In the genomic region with DNA sequence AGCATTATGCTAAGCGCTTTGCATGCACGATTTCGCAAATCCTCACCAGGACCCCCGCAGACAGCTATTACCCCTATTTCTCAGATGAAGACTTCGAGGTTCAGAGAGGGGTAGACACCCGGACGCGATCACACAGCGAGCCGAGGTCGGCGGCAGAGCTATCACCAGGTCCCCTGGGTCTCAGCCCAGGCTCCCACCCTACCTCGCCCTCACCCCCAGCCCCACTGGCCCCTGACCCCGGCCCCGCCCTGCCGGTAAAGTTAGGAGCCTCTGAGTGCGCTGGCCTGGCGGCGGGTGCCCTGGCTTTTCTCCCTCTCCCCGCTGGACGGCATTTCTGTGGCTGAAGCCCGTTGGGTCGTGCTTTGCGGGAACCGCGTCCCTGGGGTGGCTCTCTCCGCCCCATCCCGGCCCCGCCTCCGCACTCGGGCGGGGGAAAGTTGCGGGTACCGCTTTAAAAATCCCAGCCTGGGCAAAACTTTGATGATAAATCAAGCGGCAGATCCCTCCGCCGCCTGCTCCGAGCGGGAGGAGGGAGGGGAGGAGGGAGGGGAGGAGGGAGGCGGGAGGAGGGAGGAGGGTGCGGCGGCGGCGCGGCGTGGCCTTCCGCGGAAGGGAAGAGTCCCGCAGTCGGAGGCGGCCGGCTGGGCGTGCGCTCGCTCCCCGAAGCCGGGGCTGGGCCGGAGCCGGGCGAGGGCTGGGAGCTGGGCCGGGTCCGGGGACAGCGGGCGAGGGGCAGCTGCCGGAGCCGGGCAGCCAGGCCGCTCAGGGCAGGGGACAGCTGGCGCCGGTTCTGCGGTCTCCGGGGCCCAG, we compare ENCODE assay signal across 9 cellular contexts. TPM values are rescaled to one million over a fixed set of nuclear protein-coding genes. Genes with fewer than 3 reads are reported as not detected.
DNase-seq lines count a peak whose midpoint lies in the region; ATAC-seq, FAIRE-seq and TF ChIP-seq lines count a peak whose summit lies in the region.
"Had no signal": no experiment of that assay in that cellular context is flagged by ENCODE, and none has a peak within 500 bp of the region (broad histone marks: within the 10 kb centered on the region; RNA-seq: fewer than 3 reads in every experiment).

TSS of gene VSTM2L (plus strand) at position 624 of the 810 bp plus-strand sequence. CDS start 224 bp downstream, outside the sequence.

- no peak for ATAC-seq in activated CD4-positive, alpha-beta T cell treated with anti-CD3 and anti-CD28 coated beads for 36 hours
- ATAC-seq in RWPE2 (ENCODE audit: low read depth) (peak; percentile 8), naive B cell (ENCODE audit: low read depth in 2 of 2) (peak in 1 of 2 donors; percentile 21), HG03039 (IDR thresholded peaks at IDR 0.05; ENCODE audit: unreplicated experiment) (no peak)

- H3K36me3 Mint-ChIP-seq in activated CD4-positive, alpha-beta T cell treated with anti-CD3 and anti-CD28 coated beads for 36 hours (ENCODE audit: low read depth): no peaks in the 10 kb centered on the region
- peaks cover 0 to 15% of the 10 kb centered on the region in 2 donors for H3K36me3 Mint-ChIP-seq in naive B cell

- H3K27me3 Mint-ChIP-seq in activated CD4-positive, alpha-beta T cell treated with anti-CD3 and anti-CD28 coated beads for 36 hours: peaks cover 49% of the 10 kb centered on the region
- H3K27me3 Mint-ChIP-seq in naive B cell: peaks cover 46 to 77% (median 74%) of the 10 kb centered on the region in 3 donors

- CTCF ChIA-PET in activated CD4-positive, alpha-beta T cell treated with anti-CD3 and anti-CD28 coated beads for 36 hours (lab: Charles Lee): interaction anchor here (0.6 to 1.0 kb wide), 2 partner anchors 90 to 264 kb away, joined by 3 read pairs; no protein-coding TSS in a partner anchor

- H3K4me1 Mint-ChIP-seq in activated CD4-positive, alpha-beta T cell treated with anti-CD3 and anti-CD28 coated beads for 36 hours: peaks cover 14% of the 10 kb centered on the region
- peaks cover 11 to 20% (median 19%) of the 10 kb centered on the region in 3 donors for H3K4me1 Mint-ChIP-seq in naive B cell

- H3K9me3 Mint-ChIP-seq in activated CD4-positive, alpha-beta T cell treated with anti-CD3 and anti-CD28 coated beads for 36 hours (ENCODE audit: low read depth): no peaks in the 10 kb centered on the region
- peaks cover 0 to 4% (median 2%) of the 10 kb centered on the region in 7 donors for H3K9me3 Mint-ChIP-seq in naive B cell

- H3K4me3 ChIP-seq in RWPE2 (ENCODE audit: severe bottlenecking): peak within 1 kb of the TSS; percentile 44
- peak within 1 kb of the TSS; percentile 36 to 41 for H3K4me3 ChIP-seq in esophagus (ENCODE audit: low read depth in 1 of 2, low read length in 2 of 2)
- H3K4me3 ChIP-seq: uterus had no signal

- H3K36me3 ChIP-seq in RWPE2 (ENCODE audit: low read depth) (no peaks in the 10 kb centered on the region), esophagus (ENCODE audit: control insufficient read depth in 2 of 2, insufficient read depth in 2 of 2, low read length in 1 of 2) (no peaks in the 10 kb centered on the region)
- H3K36me3 ChIP-seq: uterus had no signal

- H3K27me3 ChIP-seq in RWPE2 (ENCODE audit: insufficient read depth, poor library complexity, severe bottlenecking) (peaks cover 5% of the 10 kb centered on the region), esophagus (ENCODE audit: control insufficient read depth in 1 of 2, insufficient read depth in 2 of 2, low read length in 2 of 2) (peaks cover 0 to 4% of the 10 kb centered on the region in 2 donors)

- H3K27ac ChIP-seq in RWPE2 (ENCODE audit: poor library complexity, severe bottlenecking) (no peak within 1 kb of the TSS), esophagus (ENCODE audit: low read depth in 2 of 2, low read length in 1 of 2) (no peak within 1 kb of the TSS)
- H3K27ac ChIP-seq: uterus had no signal

- WGBS in esophagus, 2 donors: 5 to 7% methylated on average over 45 to 71 of the region's 71 CpGs

- H3K9me3 ChIP-seq in RWPE2 (ENCODE audit: severe bottlenecking): no peaks in the 10 kb centered on the region
- no peaks in the 10 kb centered on the region for H3K9me3 ChIP-seq in esophagus (ENCODE audit: control insufficient read depth in 2 of 2, insufficient read depth in 1 of 2, low read depth in 1 of 2, low read length in 1 of 2)
- H3K9me3 ChIP-seq: uterus had no signal

- peak within 1 kb of the TSS; percentile 46 for H3K4me3 Mint-ChIP-seq in activated CD4-positive, alpha-beta T cell treated with anti-CD3 and anti-CD28 coated beads for 36 hours
- peak within 1 kb of the TSS; percentile 67 to 92 (median 87) for H3K4me3 Mint-ChIP-seq in naive B cell

- H3K27ac Mint-ChIP-seq in activated CD4-positive, alpha-beta T cell treated with anti-CD3 and anti-CD28 coated beads for 36 hours: no peak within 1 kb of the TSS
- peak within 1 kb of the TSS in 4 of 6 donors; percentile 41 to 86 (median 72) for H3K27ac Mint-ChIP-seq in naive B cell

- peaks cover 26% of the 10 kb centered on the region for H3K4me1 ChIP-seq in RWPE2 (ENCODE audit: insufficient read depth, poor library complexity, severe bottlenecking)
- H3K4me1 ChIP-seq in esophagus (ENCODE audit: control insufficient read depth in 2 of 2, insufficient read depth in 2 of 2, low read length in 1 of 2): peaks cover 4 to 10% of the 10 kb centered on the region in 2 donors

- POLR2A ChIA-PET in activated CD4-positive, alpha-beta T cell treated with anti-CD3 and anti-CD28 coated beads for 36 hours (lab: Charles Lee): no interaction called here

- FAIRE-seq in D721Med (lab: Jason Lieb, UNC): no peak

- intact Hi-C loops in activated CD4-positive, alpha-beta T cell treated with anti-CD3 and anti-CD28 coated beads for 36 hours (cut with DNase I, micrococcal nuclease): loop anchor here (2.0 to 5.0 kb wide), 5 partner anchors 90 to 340 kb away; no protein-coding TSS in a partner anchor

- DNase-seq in activated CD4-positive, alpha-beta T cell treated with anti-CD3 and anti-CD28 coated beads for 36 hours: peak; percentile 53
- no peak for DNase-seq in activated CD4-positive, alpha-beta T cell treated with anti-CD3 and anti-CD28 coated beads for 1 hour
- DNase-seq in RWPE2 (ENCODE audit: low spot score): peak; percentile 85
- no peak for DNase-seq in naive B cell
- no peak for DNase-seq in D721Med (ENCODE audit: insufficient read length, low spot score)
- no peak for DNase-seq in stimulated activated naive CD4-positive, alpha-beta T cell (lab: John Stamatoyannopoulos, UW)

- peak; percentile 30 for TF ChIP-seq CTCF in RWPE2 (IDR thresholded peaks at IDR 0.05; ENCODE audit: poor library complexity, severe bottlenecking)
- TF ChIP-seq CTCF in D721Med (IDR thresholded peaks at IDR 0.05; ENCODE audit: insufficient read depth, missing control alignments): no peak

RNA-seq across cellular contexts. Expression of gene VSTM2L, which starts in this region (rescaled TPM):
- total RNA-seq in activated CD4-positive, alpha-beta T cell treated with anti-CD3 and anti-CD28 coated beads for 36 hours: not detected
- polyA plus RNA-seq in esophagus (under 1 TPM; 0.26 to 0.57 TPM), naive B cell (ENCODE audit: low read depth in 6 of 6) (not detected)

Comparison
In these comparisons a context has a peak if more than half of its experiments do, and no peak if none do; other contexts are left out.
1. Peak in DNase-seq in activated CD4-positive, alpha-beta T cell treated with anti-CD3 and anti-CD28 coated beads for 36 hours; RNA of the gene not detected or under 1 TPM.